In the genomic region with DNA sequence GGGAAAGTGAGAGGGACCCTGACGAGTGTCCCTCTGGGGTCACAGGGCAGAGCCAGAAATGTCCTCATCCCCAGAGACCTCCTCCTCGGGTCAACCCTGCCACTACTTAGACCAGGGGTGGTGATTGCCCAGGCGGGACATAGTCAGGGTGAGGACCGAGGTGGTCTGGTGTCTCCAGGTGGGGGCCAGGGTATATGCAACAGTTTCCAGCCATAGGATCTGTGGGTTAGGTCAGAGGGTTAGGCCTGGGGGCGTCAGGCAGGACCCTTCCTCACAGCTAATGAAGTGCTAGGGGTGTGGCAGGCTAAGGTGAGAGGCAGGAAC, we compare ENCODE assay signal across 2 cellular contexts.
TF ChIP-seq lines count a peak whose summit lies in the region.

No MANE protein-coding gene starts in this region.

TF ChIP-seq in HCT116, 20 proteins besides CTCF, POLR2A, EP300 and RAD21 (continued from another document):
- TF ChIP-seq YY1 (IDR thresholded peaks at IDR 0.05; ENCODE audit: extremely low read depth, insufficient replicate concordance, low read depth, low read length) (no peak), EGR1 (IDR thresholded peaks at IDR 0.05; ENCODE audit: low read depth) (no peak), ZFX (IDR thresholded peaks at IDR 0.05) (no peak), ELF1 (IDR thresholded peaks at IDR 0.05; ENCODE audit: borderline replicate concordance, low read depth) (no peak), SP1 (IDR thresholded peaks at IDR 0.05; ENCODE audit: low read depth) (no peak), EZH2phosphoT487 (IDR thresholded peaks at IDR 0.05; ENCODE audit: borderline replicate concordance) (no peak), SIN3A (IDR thresholded peaks at IDR 0.05; ENCODE audit: low read depth) (no peak), CEBPB (IDR thresholded peaks at IDR 0.05; ENCODE audit: low read depth) (no peak), EZH2 (IDR thresholded peaks at IDR 0.05) (no peak), SRF (IDR thresholded peaks at IDR 0.05; ENCODE audit: low read depth) (no peak), ZNF274 (IDR thresholded peaks at IDR 0.05; ENCODE audit: low read depth, low read length) (no peak)
- TF ChIP-seq, protein P1, sequence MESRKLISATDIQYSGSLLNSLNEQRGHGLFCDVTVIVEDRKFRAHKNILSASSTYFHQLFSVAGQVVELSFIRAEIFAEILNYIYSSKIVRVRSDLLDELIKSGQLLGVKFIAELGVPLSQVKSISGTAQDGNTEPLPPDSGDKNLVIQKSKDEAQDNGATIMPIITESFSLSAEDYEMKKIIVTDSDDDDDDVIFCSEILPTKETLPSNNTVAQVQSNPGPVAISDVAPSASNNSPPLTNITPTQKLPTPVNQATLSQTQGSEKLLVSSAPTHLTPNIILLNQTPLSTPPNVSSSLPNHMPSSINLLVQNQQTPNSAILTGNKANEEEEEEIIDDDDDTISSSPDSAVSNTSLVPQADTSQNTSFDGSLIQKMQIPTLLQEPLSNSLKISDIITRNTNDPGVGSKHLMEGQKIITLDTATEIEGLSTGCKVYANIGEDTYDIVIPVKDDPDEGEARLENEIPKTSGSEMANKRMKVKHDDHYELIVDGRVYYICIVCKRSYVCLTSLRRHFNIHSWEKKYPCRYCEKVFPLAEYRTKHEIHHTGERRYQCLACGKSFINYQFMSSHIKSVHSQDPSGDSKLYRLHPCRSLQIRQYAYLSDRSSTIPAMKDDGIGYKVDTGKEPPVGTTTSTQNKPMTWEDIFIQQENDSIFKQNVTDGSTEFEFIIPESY (IDR thresholded peaks at IDR 0.05; ENCODE audit: extremely low read depth, insufficient replicate concordance, low read length), result no peak
- TF ChIP-seq, protein P2, sequence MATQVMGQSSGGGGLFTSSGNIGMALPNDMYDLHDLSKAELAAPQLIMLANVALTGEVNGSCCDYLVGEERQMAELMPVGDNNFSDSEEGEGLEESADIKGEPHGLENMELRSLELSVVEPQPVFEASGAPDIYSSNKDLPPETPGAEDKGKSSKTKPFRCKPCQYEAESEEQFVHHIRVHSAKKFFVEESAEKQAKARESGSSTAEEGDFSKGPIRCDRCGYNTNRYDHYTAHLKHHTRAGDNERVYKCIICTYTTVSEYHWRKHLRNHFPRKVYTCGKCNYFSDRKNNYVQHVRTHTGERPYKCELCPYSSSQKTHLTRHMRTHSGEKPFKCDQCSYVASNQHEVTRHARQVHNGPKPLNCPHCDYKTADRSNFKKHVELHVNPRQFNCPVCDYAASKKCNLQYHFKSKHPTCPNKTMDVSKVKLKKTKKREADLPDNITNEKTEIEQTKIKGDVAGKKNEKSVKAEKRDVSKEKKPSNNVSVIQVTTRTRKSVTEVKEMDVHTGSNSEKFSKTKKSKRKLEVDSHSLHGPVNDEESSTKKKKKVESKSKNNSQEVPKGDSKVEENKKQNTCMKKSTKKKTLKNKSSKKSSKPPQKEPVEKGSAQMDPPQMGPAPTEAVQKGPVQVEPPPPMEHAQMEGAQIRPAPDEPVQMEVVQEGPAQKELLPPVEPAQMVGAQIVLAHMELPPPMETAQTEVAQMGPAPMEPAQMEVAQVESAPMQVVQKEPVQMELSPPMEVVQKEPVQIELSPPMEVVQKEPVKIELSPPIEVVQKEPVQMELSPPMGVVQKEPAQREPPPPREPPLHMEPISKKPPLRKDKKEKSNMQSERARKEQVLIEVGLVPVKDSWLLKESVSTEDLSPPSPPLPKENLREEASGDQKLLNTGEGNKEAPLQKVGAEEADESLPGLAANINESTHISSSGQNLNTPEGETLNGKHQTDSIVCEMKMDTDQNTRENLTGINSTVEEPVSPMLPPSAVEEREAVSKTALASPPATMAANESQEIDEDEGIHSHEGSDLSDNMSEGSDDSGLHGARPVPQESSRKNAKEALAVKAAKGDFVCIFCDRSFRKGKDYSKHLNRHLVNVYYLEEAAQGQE (IDR thresholded peaks at IDR 0.05; ENCODE audit: low read depth), result no peak
- TF ChIP-seq, protein P3, sequence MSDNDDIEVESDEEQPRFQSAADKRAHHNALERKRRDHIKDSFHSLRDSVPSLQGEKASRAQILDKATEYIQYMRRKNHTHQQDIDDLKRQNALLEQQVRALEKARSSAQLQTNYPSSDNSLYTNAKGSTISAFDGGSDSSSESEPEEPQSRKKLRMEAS (IDR thresholded peaks at IDR 0.05), result no peak
TF ChIP-seq in HCT116: peak in this region for 0.

TF ChIP-seq in SK-N-SH, 30 proteins besides CTCF, POLR2A, EP300 and RAD21 (continued from another document):
- TF ChIP-seq, protein P3 (IDR thresholded peaks at IDR 0.05; ENCODE audit: low read depth), result no peak
- TF ChIP-seq TCF12 (IDR thresholded peaks at IDR 0.05), result no peak
